9 cellular contexts compared by ENCODE assay signal in the genomic region with DNA sequence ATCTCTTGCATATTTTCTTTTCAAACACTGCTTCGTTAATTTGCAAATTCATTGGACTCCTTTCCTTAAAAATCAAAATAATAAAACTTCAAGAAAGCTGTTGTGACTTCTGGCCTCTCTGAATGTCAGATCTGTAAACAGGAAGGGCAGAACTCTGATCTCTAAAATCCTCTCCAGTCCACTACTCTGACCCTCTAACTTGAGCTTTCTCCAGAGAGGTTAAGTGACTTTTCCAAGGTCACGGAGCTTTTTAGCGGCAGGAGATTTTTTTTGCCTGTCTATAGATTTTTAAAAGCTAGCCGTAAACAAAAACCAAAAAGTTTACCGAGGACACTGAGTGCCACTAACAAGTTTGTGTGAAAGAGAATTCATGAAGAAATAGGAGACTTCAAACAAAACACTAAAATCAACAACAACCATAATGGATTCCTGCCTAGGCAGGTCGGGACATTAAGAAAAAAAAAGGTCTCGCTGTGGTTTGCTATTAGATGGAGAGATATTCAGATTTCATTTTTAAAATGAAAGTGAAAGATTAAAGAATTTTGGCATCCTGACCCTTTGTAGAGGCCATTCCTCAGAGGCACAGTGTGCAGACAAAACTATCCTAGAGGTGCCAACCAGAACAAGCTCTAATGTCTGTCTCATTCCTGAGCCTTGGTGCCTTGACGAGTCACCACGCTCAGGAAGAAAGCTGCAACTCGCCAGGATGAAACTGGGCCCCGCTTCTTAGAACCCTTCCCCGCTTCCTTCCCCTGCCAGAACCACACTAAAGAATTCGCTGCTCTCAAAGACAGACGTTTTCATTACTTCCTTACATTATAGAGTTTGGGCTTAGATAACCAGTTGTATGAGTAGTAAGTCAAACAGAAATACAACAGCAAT.
A peak's percentile ranks its signal among the peaks of the same experiment; 100 is the strongest.
DNase-seq lines count a peak whose midpoint lies in the region; ATAC-seq, FAIRE-seq and TF ChIP-seq lines count a peak whose summit lies in the region.
"Had no signal": no experiment of that assay in that cellular context is flagged by ENCODE, and none has a peak within 500 bp of the region (broad histone marks: within the 10 kb centered on the region; RNA-seq: fewer than 3 reads in every experiment).

No MANE protein-coding gene starts in this region.

- no peaks in the 10 kb centered on the region for H3K27me3 ChIP-seq in muscle layer of colon (ENCODE audit: control insufficient read depth in 1 of 2, insufficient read depth in 2 of 2, low read length in 2 of 2)

- no peaks in the 10 kb centered on the region for H3K36me3 ChIP-seq in muscle layer of colon (ENCODE audit: insufficient read depth, low read length)

- no peak for FAIRE-seq in RCC 7860 (lab: Jason Lieb, UNC)

- TF ChIP-seq CTCF in GM12864 (IDR thresholded peaks at IDR 0.05; ENCODE audit: low read depth, low read length, missing control alignments), result no peak
- no peak for TF ChIP-seq CTCF in coronary artery (IDR thresholded peaks at IDR 0.05)
- TF ChIP-seq CTCF in osteocyte (IDR thresholded peaks at IDR 0.05), result no peak

- H3K9ac ChIP-seq in muscle layer of colon (ENCODE audit: low read length), result peak overlapping the region; percentile 17

- peak overlapping the region; percentile 30 for H3K4me3 ChIP-seq in GM12864 (ENCODE audit: low read depth, low read length)
- H3K4me3 ChIP-seq in coronary artery, result peak overlapping the region; percentile 67
- H3K4me3 ChIP-seq in muscle layer of colon (ENCODE audit: low read depth in 1 of 2, low read length in 2 of 2), result peak overlapping the region; percentile 11 to 77

- no peaks in the 10 kb centered on the region for H3K9me3 Mint-ChIP-seq in osteocyte (ENCODE audit: unreplicated experiment)
- H3K9me3 Mint-ChIP-seq: activated B cell treated with CpG ODN at 0.5 μM for 24 hours had no signal

- ATAC-seq in GM21576 (IDR thresholded peaks at IDR 0.05; ENCODE audit: unreplicated experiment) (no peak), GM21447 (IDR thresholded peaks at IDR 0.05; ENCODE audit: unreplicated experiment) (no peak)

- no peak overlapping the region for H3K27ac Mint-ChIP-seq in osteocyte (ENCODE audit: unreplicated experiment)
- H3K27ac Mint-ChIP-seq: activated B cell treated with CpG ODN at 0.5 μM for 24 hours had no signal

- H3K4me3 Mint-ChIP-seq in osteocyte (ENCODE audit: unreplicated experiment), result no peak overlapping the region
- H3K4me3 Mint-ChIP-seq: activated B cell treated with CpG ODN at 0.5 μM for 24 hours had no signal

- DNase-seq in GM12864 (ENCODE audit: low read depth) (no peak), RCC 7860 (ENCODE audit: low spot score) (peak; percentile 43), coronary artery (ENCODE audit: low spot score) (no peak), osteocyte (ENCODE audit: extremely low spot score, unreplicated experiment) (no peak), SHP77 (lab: John Stamatoyannopoulos, UW) (no peak)
- DNase-seq: activated B cell treated with CpG ODN at 0.5 μM for 24 hours had no signal

- peaks cover 26% of the 10 kb centered on the region for H3K4me1 ChIP-seq in muscle layer of colon (ENCODE audit: insufficient read depth, low read length)

- no peaks in the 10 kb centered on the region for H3K27me3 Mint-ChIP-seq in osteocyte (ENCODE audit: unreplicated experiment)
- H3K27me3 Mint-ChIP-seq: activated B cell treated with CpG ODN at 0.5 μM for 24 hours had no signal

- H3K9me3 ChIP-seq in muscle layer of colon (ENCODE audit: low read length), result no peaks in the 10 kb centered on the region

- H3K4me1 Mint-ChIP-seq in osteocyte (ENCODE audit: unreplicated experiment), result peaks cover 16% of the 10 kb centered on the region

- H3K27ac ChIP-seq in coronary artery (peak overlapping the region; percentile 86 to 90), muscle layer of colon (ENCODE audit: low read depth, low read length) (peak overlapping the region; percentile 85)

- H3K36me3 Mint-ChIP-seq in osteocyte (ENCODE audit: unreplicated experiment), result no peaks in the 10 kb centered on the region
